In genomic region chr15:42576776-42577175, GRCh38 we compare ENCODE assay signal across 9 cellular contexts. TPM values are rescaled to one million over a fixed set of nuclear protein-coding genes. Genes with fewer than 3 reads are reported as not detected.
DNase-seq lines count a peak whose midpoint lies in the region; ATAC-seq, FAIRE-seq and TF ChIP-seq lines count a peak whose summit lies in the region.
"Had no signal": no experiment of that assay in that cellular context is flagged by ENCODE, and none has a peak within 500 bp of the region (broad histone marks: within the 10 kb centered on the region; RNA-seq: fewer than 3 reads in every experiment).

No MANE protein-coding gene starts in this region.

- no peak overlapping the region for H3K9ac ChIP-seq in HUES6 (ENCODE audit: low read length)
- H3K9ac ChIP-seq in neural progenitor cell = no peak overlapping the region

- H3F3A ChIP-seq in neural progenitor cell (ENCODE audit: low read depth) = peaks cover 31% of the 10 kb centered on the region

- peaks cover 36 to 44% (median 36%) of the 10 kb centered on the region in 3 donors for H3K4me1 Mint-ChIP-seq in CD8-positive, alpha-beta memory T cell
- H3K4me1 Mint-ChIP-seq in neural progenitor cell = peaks cover 26% of the 10 kb centered on the region

- ATAC-seq in HG03139 (IDR thresholded peaks at IDR 0.05; ENCODE audit: unreplicated experiment) (no peak), aorta (ENCODE audit: low FRiP score) (no peak)
- ATAC-seq: pancreas had no signal

- H2AFZ ChIP-seq in neural progenitor cell (replicated peaks) = no peak overlapping the region

- H3K36me3 Mint-ChIP-seq in CD8-positive, alpha-beta memory T cell = peaks cover 0 to 3% (median 0%) of the 10 kb centered on the region in 3 donors
- peaks cover 13% of the 10 kb centered on the region for H3K36me3 Mint-ChIP-seq in neural progenitor cell

- CTCF ChIA-PET in CD8-positive, alpha-beta memory T cell (lab: Charles Lee) = no interaction called here

- peaks cover 17% of the 10 kb centered on the region for H3K4me1 ChIP-seq in CD8-positive, alpha-beta memory T cell (ENCODE audit: insufficient read depth, low read length)
- H3K4me1 ChIP-seq in HUES6 (ENCODE audit: control insufficient read depth, insufficient read depth, low read length) (peaks cover 14% of the 10 kb centered on the region; the same call in 1 of the 2 replicates), breast epithelium (no peaks in the 10 kb centered on the region), neural progenitor cell (peaks cover 12% of the 10 kb centered on the region), aorta (ENCODE audit: control insufficient read depth in 1 of 2, insufficient read depth in 2 of 2, low read length in 2 of 2) (peaks cover 0 to 2% of the 10 kb centered on the region in 2 donors)

- peak overlapping the region; percentile 27 to 96 (median 91) for H3K4me3 Mint-ChIP-seq in CD8-positive, alpha-beta memory T cell
- H3K4me3 Mint-ChIP-seq in neural progenitor cell = peak overlapping the region; percentile 97

- POLR2A ChIA-PET in CD8-positive, alpha-beta memory T cell (lab: Charles Lee) = no interaction called here

- no peaks in the 10 kb centered on the region for H3K9me3 ChIP-seq in CD8-positive, alpha-beta memory T cell (ENCODE audit: low read length)
- H3K9me3 ChIP-seq in HUES6 (ENCODE audit: control insufficient read depth, insufficient read depth, low read depth, low read length) (no peaks in the 10 kb centered on the region), breast epithelium (no peaks in the 10 kb centered on the region), neural progenitor cell (ENCODE audit: low read depth) (no peaks in the 10 kb centered on the region), aorta (ENCODE audit: control insufficient read depth, low read length) (no peaks in the 10 kb centered on the region)
- H3K9me3 ChIP-seq: pancreas had no signal

- WGBS in aorta, 2 donors = 74 to 81% methylated on average over 1 of the region's 1 CpG

- no peak for DNase-seq in CD8-positive, alpha-beta memory T cell
- DNase-seq in breast epithelium (ENCODE audit: low spot score in 2 of 2) (no peak), neural progenitor cell (ENCODE audit: low spot score) (no peak), kidney glomerular epithelial cell (lab: John Stamatoyannopoulos, UW) (no peak), frontal cortex (ENCODE audit: low spot score in 2 of 2) (no peak), aorta (no peak)
- DNase-seq: pancreas had no signal

- peaks cover 0 to 2% of the 10 kb centered on the region in 2 donors for H3K27me3 Mint-ChIP-seq in CD8-positive, alpha-beta memory T cell
- H3K27me3 Mint-ChIP-seq in neural progenitor cell (ENCODE audit: insufficient read depth, low read depth) = peaks cover 7% of the 10 kb centered on the region

- H3K36me3 ChIP-seq in CD8-positive, alpha-beta memory T cell (ENCODE audit: insufficient read depth, low read length) = no peaks in the 10 kb centered on the region
- H3K36me3 ChIP-seq in HUES6 (ENCODE audit: control insufficient read depth, insufficient read depth, low read length) (no peaks in the 10 kb centered on the region), breast epithelium (no peaks in the 10 kb centered on the region), neural progenitor cell (no peaks in the 10 kb centered on the region), aorta (ENCODE audit: control insufficient read depth in 1 of 2, insufficient read depth in 2 of 2, low read length in 1 of 2) (no peaks in the 10 kb centered on the region)
- H3K36me3 ChIP-seq: pancreas had no signal

- peak overlapping the region in 7 of 8 donors; percentile 27 to 83 (median 69) for H3K27ac Mint-ChIP-seq in CD8-positive, alpha-beta memory T cell
- no peak overlapping the region for H3K27ac Mint-ChIP-seq in neural progenitor cell

- no peak overlapping the region for H3K27ac ChIP-seq in CD8-positive, alpha-beta memory T cell (ENCODE audit: low read depth, low read length)
- H3K27ac ChIP-seq in HUES6 (ENCODE audit: low read depth, low read length) (no peak overlapping the region), breast epithelium (no peak overlapping the region), neural progenitor cell (no peak overlapping the region), aorta (ENCODE audit: low read depth in 1 of 2, low read length in 2 of 2) (no peak overlapping the region)
- H3K27ac ChIP-seq: pancreas had no signal

- TF ChIP-seq CTCF in breast epithelium (IDR thresholded peaks at IDR 0.05) = no peak
- TF ChIP-seq CTCF in neural progenitor cell (IDR thresholded peaks at IDR 0.05) = no peak

- TF ChIP-seq POLR2A in breast epithelium (IDR thresholded peaks at IDR 0.05) = no peak

- H3K4me2 ChIP-seq in neural progenitor cell = peak overlapping the region; percentile 83

- FAIRE-seq in frontal cortex (lab: Jason Lieb, UNC) = no peak
- FAIRE-seq: pancreas had no signal

- intact Hi-C loops in breast epithelium (cut with DNase I; ENCODE audit: low total_unique reads) (no loop called here), aorta (cut with DNase I) (loop anchor here in 1 of 2 donors (5.0 kb wide), 2 partner anchors 41 to 84 kb away; partner anchors contain the start of gene ZNF106)

- peaks cover 9% of the 10 kb centered on the region for H4K20me1 ChIP-seq in neural progenitor cell (ENCODE audit: low read depth)

- no peaks in the 10 kb centered on the region for H3K9me3 Mint-ChIP-seq in CD8-positive, alpha-beta memory T cell
- H3K9me3 Mint-ChIP-seq in neural progenitor cell = no peaks in the 10 kb centered on the region

- no peak overlapping the region for H3K4me3 ChIP-seq in CD8-positive, alpha-beta memory T cell (ENCODE audit: low read length)
- H3K4me3 ChIP-seq in HUES6 (ENCODE audit: low read depth, low read length) (peak overlapping the region; percentile 79; the same call in 1 of the 2 replicates), breast epithelium (peak overlapping the region in 2 of 3 donors; percentile 73 to 87), neural progenitor cell (peak overlapping the region; percentile 63), aorta (ENCODE audit: low read length in 2 of 2) (peak overlapping the region in 1 of 2 donors; percentile 59)

- H3K79me2 ChIP-seq in neural progenitor cell (ENCODE audit: low read depth) = peaks cover 34% of the 10 kb centered on the region

- H3K27me3 ChIP-seq in CD8-positive, alpha-beta memory T cell (ENCODE audit: insufficient read depth, low read length, poor library complexity, severe bottlenecking) = no peaks in the 10 kb centered on the region
- H3K27me3 ChIP-seq in HUES6 (ENCODE audit: control insufficient read depth, insufficient read depth, low read length) (peaks cover 41% of the 10 kb centered on the region), breast epithelium (no peaks in the 10 kb centered on the region), neural progenitor cell (peaks cover 34% of the 10 kb centered on the region), aorta (ENCODE audit: control insufficient read depth in 1 of 2, insufficient read depth in 2 of 2, low read length in 1 of 2) (no peaks in the 10 kb centered on the region)
- H3K27me3 ChIP-seq: pancreas had no signal

RNA-seq across cellular contexts. Expression of gene STARD9, which starts 1.4 kb away (rescaled TPM):
- 1 to 10 TPM; 6.5 to 7.6 TPM for total RNA-seq in CD8-positive, alpha-beta memory T cell
- 1.3 TPM for polyA plus RNA-seq in CD8-positive, alpha-beta memory T cell
- total RNA-seq in breast epithelium = 10 to 100 TPM; 18.6 to 27.9 (median 27.5) TPM
- total RNA-seq in neural progenitor cell (ENCODE audit: low replicate concordance) = 11.9 and 17.0 TPM in 2 replicates
- total RNA-seq in frontal cortex = 5.3 TPM
- 10 to 100 TPM; 38.7 to 65.8 TPM for total RNA-seq in aorta
- 10 to 100 TPM in 1 of 2 donors, 1 to 10 TPM in 1; 3.3 to 14.2 TPM for polyA plus RNA-seq in aorta

RNA-seq across cellular contexts. Expression of gene HAUS2, which starts 28.1 kb away (rescaled TPM):
- total RNA-seq in CD8-positive, alpha-beta memory T cell = 10 to 100 TPM; 56.7 to 56.8 TPM
- 33.4 TPM for polyA plus RNA-seq in CD8-positive, alpha-beta memory T cell
- total RNA-seq in breast epithelium (10 to 100 TPM; 29.3 to 42.1 (median 30.2) TPM), neural progenitor cell (ENCODE audit: low replicate concordance) (42.9 and 72.2 TPM in 2 replicates), frontal cortex (60.7 TPM), aorta (10 to 100 TPM; 16.0 to 21.9 TPM)
- 10 to 100 TPM in 1 of 2 donors, 1 to 10 TPM in 1; 7.3 to 14.7 TPM for polyA plus RNA-seq in aorta

RNA-seq across cellular contexts. Expression of gene LRRC57, which starts 28.2 kb away (rescaled TPM):
- total RNA-seq in CD8-positive, alpha-beta memory T cell = 10 to 100 TPM; 23.7 to 24.7 TPM
- 6.8 TPM for polyA plus RNA-seq in CD8-positive, alpha-beta memory T cell
- total RNA-seq in breast epithelium (10 to 100 TPM; 20.3 to 23.3 (median 23.3) TPM), neural progenitor cell (ENCODE audit: low replicate concordance) (13.8 and 18.1 TPM in 2 replicates), frontal cortex (14.3 TPM), aorta (10 to 100 TPM; 16.8 to 20.8 TPM)
- polyA plus RNA-seq in aorta = 10 to 100 TPM in 1 of 2 donors, 1 to 10 TPM in 1; 5.1 to 10.2 TPM
